21 cellular contexts compared by ENCODE assay signal in genomic region chr6:154899825-154900468, GRCh38.
"Had no signal": no experiment of that assay in that cellular context is flagged by ENCODE, and none has a peak within 500 bp of the region (broad histone marks: within the 10 kb centered on the region; RNA-seq: fewer than 3 reads in every experiment).

No MANE protein-coding gene starts in this region.

- H3K4me3 ChIP-seq: coronary artery, hepatocyte, pancreas, psoas muscle, spleen, testis, transverse colon had no signal

- ATAC-seq: left colon; naive thymus-derived CD4-positive, alpha-beta T cell; pancreas; psoas muscle; sciatic nerve; stimulated activated naive B cell treated with anti-CD40 and anti-IgM and Interleukin-4, amounts not matched to agents 10 μg/mL and 1 μg/mL and 100 μg/mL, for 72 hours; stimulated activated naive CD8-positive, alpha-beta T cell treated with anti-CD3 and anti-CD28 coated beads, Interleukin-15, amount 100 ng/mL, for 72 hours had no signal

- H2AFZ ChIP-seq: hepatocyte had no signal

- DNase-seq: effector CD4-positive, alpha-beta T cell; foreskin melanocyte; left colon; mesendoderm; naive thymus-derived CD4-positive, alpha-beta T cell; nephron progenitor cell; occipital lobe; pancreas; psoas muscle; spleen; stimulated activated CD4-positive, alpha-beta T cell treated with anti-CD3 and anti-CD28 coated beads, Interleukin-15, amount 100 ng/mL, for 24 hours; stimulated activated CD4-positive, alpha-beta T cell treated with anti-CD3 and anti-CD28 coated beads, Interleukin-2, amount 100 ng/mL, for 24 hours; stimulated activated CD4-positive, alpha-beta T cell treated with anti-CD3 and anti-CD28 coated beads, Interleukin-4, amount 100 ng/mL, for 4 hours; stimulated activated naive B cell treated with anti-CD40 and anti-IgM and Interleukin-4, amounts not matched to agents 10 μg/mL and 1 μg/mL and 100 μg/mL, for 72 hours; stimulated activated naive CD8-positive, alpha-beta T cell treated with anti-CD3 and anti-CD28 coated beads, Interleukin-15, amount 100 ng/mL, for 72 hours; testis; transverse colon had no signal

- H3K27me3 ChIP-seq: hepatocyte, pancreas, spleen, testis, transverse colon had no signal

- H3K4me1 ChIP-seq: pancreas, psoas muscle, spleen, testis, transverse colon had no signal

- H3K36me3 ChIP-seq: pancreas had no signal

- H3K27ac Mint-ChIP-seq: naive thymus-derived CD4-positive, alpha-beta T cell; nephron progenitor cell; stimulated activated naive B cell treated with anti-CD40 and anti-IgM and Interleukin-4, amounts not matched to agents 10 μg/mL and 1 μg/mL and 100 μg/mL, for 72 hours; stimulated activated naive CD8-positive, alpha-beta T cell treated with anti-CD3 and anti-CD28 coated beads, Interleukin-15, amount 100 ng/mL, for 72 hours had no signal

- H3K9me3 Mint-ChIP-seq: naive thymus-derived CD4-positive, alpha-beta T cell; nephron progenitor cell; stimulated activated naive B cell treated with anti-CD40 and anti-IgM and Interleukin-4, amounts not matched to agents 10 μg/mL and 1 μg/mL and 100 μg/mL, for 72 hours; stimulated activated naive CD8-positive, alpha-beta T cell treated with anti-CD3 and anti-CD28 coated beads, Interleukin-15, amount 100 ng/mL, for 72 hours had no signal

- FAIRE-seq: pancreas, urothelium cell line had no signal

- H3K27ac ChIP-seq: coronary artery, hepatocyte, pancreas, psoas muscle, spleen, testis, transverse colon had no signal

- H3K9me3 ChIP-seq: pancreas, psoas muscle, spleen, testis, transverse colon had no signal

- H3K27me3 Mint-ChIP-seq: naive thymus-derived CD4-positive, alpha-beta T cell; stimulated activated naive B cell treated with anti-CD40 and anti-IgM and Interleukin-4, amounts not matched to agents 10 μg/mL and 1 μg/mL and 100 μg/mL, for 72 hours; stimulated activated naive CD8-positive, alpha-beta T cell treated with anti-CD3 and anti-CD28 coated beads, Interleukin-15, amount 100 ng/mL, for 72 hours had no signal

- H3K4me3 Mint-ChIP-seq: naive thymus-derived CD4-positive, alpha-beta T cell; nephron progenitor cell; stimulated activated naive B cell treated with anti-CD40 and anti-IgM and Interleukin-4, amounts not matched to agents 10 μg/mL and 1 μg/mL and 100 μg/mL, for 72 hours; stimulated activated naive CD8-positive, alpha-beta T cell treated with anti-CD3 and anti-CD28 coated beads, Interleukin-15, amount 100 ng/mL, for 72 hours had no signal

- H3K4me2 ChIP-seq: hepatocyte had no signal

- H3K79me2 ChIP-seq: hepatocyte had no signal

- H3K4me1 Mint-ChIP-seq: stimulated activated naive CD8-positive, alpha-beta T cell treated with anti-CD3 and anti-CD28 coated beads, Interleukin-15, amount 100 ng/mL, for 72 hours had no signal
